In genomic region chr1:207985996-207986395, GRCh38 we compare ENCODE assay signal across 17 cellular contexts.
DNase-seq lines count a peak whose midpoint lies in the region; ATAC-seq and TF ChIP-seq lines count a peak whose summit lies in the region.
"Had no signal": no experiment of that assay in that cellular context is flagged by ENCODE, and none has a peak within 500 bp of the region (broad histone marks: within the 10 kb centered on the region; RNA-seq: fewer than 3 reads in every experiment).

No MANE protein-coding gene starts in this region.

- H3K9me3 Mint-ChIP-seq in activated naive CD8-positive, alpha-beta T cell treated with anti-CD3 and anti-CD28 coated beads, Interleukin-2, amount 50 U/mL, for 24 hours = no peaks in the 10 kb centered on the region
- no peaks in the 10 kb centered on the region for H3K9me3 Mint-ChIP-seq in activated naive CD8-positive, alpha-beta T cell treated with anti-CD3 and anti-CD28 coated beads for 36 hours
- H3K9me3 Mint-ChIP-seq in type B pancreatic cell = no peaks in the 10 kb centered on the region
- H3K9me3 Mint-ChIP-seq: CD14-positive monocyte, HFFc6 had no signal

- no peak for TF ChIP-seq CTCF in type B pancreatic cell (conservative IDR thresholded peaks at IDR 0.05)

- ATAC-seq in activated naive CD8-positive, alpha-beta T cell treated with anti-CD3 and anti-CD28 coated beads, Interleukin-2, amount 50 U/mL, for 24 hours = peak; percentile 15
- ATAC-seq in left lobe of liver (no peak), GM21619 (IDR thresholded peaks at IDR 0.05; ENCODE audit: unreplicated experiment) (no peak), HG03280 (IDR thresholded peaks at IDR 0.05; ENCODE audit: unreplicated experiment) (no peak), HG02884 (IDR thresholded peaks at IDR 0.05; ENCODE audit: unreplicated experiment) (no peak)
- ATAC-seq: HCT116 had no signal

- H3K36me3 Mint-ChIP-seq in activated naive CD8-positive, alpha-beta T cell treated with anti-CD3 and anti-CD28 coated beads, Interleukin-2, amount 50 U/mL, for 24 hours (ENCODE audit: low read depth) = no peaks in the 10 kb centered on the region
- H3K36me3 Mint-ChIP-seq in activated naive CD8-positive, alpha-beta T cell treated with anti-CD3 and anti-CD28 coated beads for 36 hours = no peaks in the 10 kb centered on the region
- H3K36me3 Mint-ChIP-seq in type B pancreatic cell = no peaks in the 10 kb centered on the region
- H3K36me3 Mint-ChIP-seq: CD14-positive monocyte; CD4-positive, alpha-beta memory T cell had no signal

- H3K27me3 Mint-ChIP-seq in activated naive CD8-positive, alpha-beta T cell treated with anti-CD3 and anti-CD28 coated beads, Interleukin-2, amount 50 U/mL, for 24 hours = peaks cover 9% of the 10 kb centered on the region
- H3K27me3 Mint-ChIP-seq in activated naive CD8-positive, alpha-beta T cell treated with anti-CD3 and anti-CD28 coated beads for 36 hours = peaks cover 5% of the 10 kb centered on the region
- peaks cover 37% of the 10 kb centered on the region for H3K27me3 Mint-ChIP-seq in type B pancreatic cell

- DNase-seq in activated naive CD8-positive, alpha-beta T cell treated with anti-CD3 and anti-CD28 coated beads, Interleukin-2, amount 50 U/mL, for 24 hours = no peak
- DNase-seq in activated naive CD8-positive, alpha-beta T cell treated with anti-CD3 and anti-CD28 coated beads for 36 hours = no peak
- DNase-seq in left lobe of liver (ENCODE audit: low spot score) (peak; percentile 34), type B pancreatic cell (ENCODE audit: extremely low spot score, unreplicated experiment) (peak; percentile 55)
- DNase-seq: 8988T; CD4-positive, alpha-beta memory T cell; DMS153; DMS79; GDM1; GOT3; H7; HFFc6 had no signal

- H3K27ac Mint-ChIP-seq in activated naive CD8-positive, alpha-beta T cell treated with anti-CD3 and anti-CD28 coated beads, Interleukin-2, amount 50 U/mL, for 24 hours = no peak overlapping the region
- H3K27ac Mint-ChIP-seq in activated naive CD8-positive, alpha-beta T cell treated with anti-CD3 and anti-CD28 coated beads for 36 hours = no peak overlapping the region
- no peak overlapping the region for H3K27ac Mint-ChIP-seq in type B pancreatic cell
- H3K27ac Mint-ChIP-seq: CD14-positive monocyte; CD4-positive, alpha-beta memory T cell; HFFc6 had no signal

- no peaks in the 10 kb centered on the region for H3K4me1 Mint-ChIP-seq in activated naive CD8-positive, alpha-beta T cell treated with anti-CD3 and anti-CD28 coated beads, Interleukin-2, amount 50 U/mL, for 24 hours
- H3K4me1 Mint-ChIP-seq in activated naive CD8-positive, alpha-beta T cell treated with anti-CD3 and anti-CD28 coated beads for 36 hours = no peaks in the 10 kb centered on the region
- H3K4me1 Mint-ChIP-seq in type B pancreatic cell (ENCODE audit: unreplicated experiment) = no peaks in the 10 kb centered on the region
- H3K4me1 Mint-ChIP-seq: CD14-positive monocyte; CD4-positive, alpha-beta memory T cell had no signal

- H3K4me3 Mint-ChIP-seq in activated naive CD8-positive, alpha-beta T cell treated with anti-CD3 and anti-CD28 coated beads, Interleukin-2, amount 50 U/mL, for 24 hours = no peak overlapping the region
- H3K4me3 Mint-ChIP-seq in activated naive CD8-positive, alpha-beta T cell treated with anti-CD3 and anti-CD28 coated beads for 36 hours = no peak overlapping the region
- H3K4me3 Mint-ChIP-seq in type B pancreatic cell = no peak overlapping the region
- H3K4me3 Mint-ChIP-seq: CD14-positive monocyte; CD4-positive, alpha-beta memory T cell; HFFc6 had no signal

Comparison
In these comparisons a context has a peak if more than half of its experiments do, and no peak if none do; other contexts are left out.
1. DNase-seq: peak in left lobe of liver (single experiment) and type B pancreatic cell (single experiment); none in activated naive CD8-positive, alpha-beta T cell treated with anti-CD3 and anti-CD28 coated beads, Interleukin-2, amount 50 U/mL, for 24 hours (single experiment) and activated naive CD8-positive, alpha-beta T cell treated with anti-CD3 and anti-CD28 coated beads for 36 hours (single experiment).